Comparison of ENCODE assay signal across 39 cellular contexts in genomic region chr7:21401944-21402343, GRCh38.
"Had no signal": no experiment of that assay in that cellular context is flagged by ENCODE, and none has a peak within 500 bp of the region (broad histone marks: within the 10 kb centered on the region; RNA-seq: fewer than 3 reads in every experiment).

No MANE protein-coding gene starts in this region.

- H3K4me3 Mint-ChIP-seq: activated naive CD4-positive, alpha-beta T cell treated with anti-CD3 and anti-CD28 coated beads for 36 hours; activated naive CD4-positive, alpha-beta T cell treated with anti-CD3 and anti-CD28 coated beads, Interleukin-2, amount 10 ng/mL, durations not matched to agents 7 days and 5 days; activated naive CD8-positive, alpha-beta T cell; activated naive CD8-positive, alpha-beta T cell treated with anti-CD3 and anti-CD28 coated beads for 36 hours; activated naive CD8-positive, alpha-beta T cell treated with anti-CD3 and anti-CD28 coated beads, Interleukin-2, amount 10 ng/mL, durations not matched to agents 7 days and 5 days; activated naive CD8-positive, alpha-beta T cell treated with anti-CD3 and anti-CD28 coated beads, Interleukin-2, amount 50 U/mL, for 24 hours; activated T-cell treated with anti-CD3 and anti-CD28 coated beads, Interleukin-2, amount 50 U/mL, for 24 hours; activated T-cell treated with anti-CD3 and anti-CD28 coated beads, Interleukin-2, amount 50 U/mL, for 4 hours; activated T-cell treated with anti-CD3 and anti-CD28 coated beads, Interleukin-2, amount 50 U/mL, for 72 hours; activated T-helper 1 cell treated with anti-CD3 and anti-CD28 coated beads, Interleukin-12 subunit alpha, Interleukin-12 subunit beta, Interleukin-2, Interleukin-4 antibody, amounts not matched to agents 30 ng/mL and 10 ng/mL and 1 ng/mL, durations not matched to agents 14 hours and 24 hours and 36 hours; activated T-helper 17 cell treated with anti-CD3 and anti-CD28 coated beads, Interleukin-2, amount 50 U/mL, for 72 hours; brain; central memory CD8-positive, alpha-beta T cell had no signal

- H3K27me3 Mint-ChIP-seq: activated naive CD8-positive, alpha-beta T cell; activated naive CD8-positive, alpha-beta T cell treated with anti-CD3 and anti-CD28 coated beads for 36 hours; activated naive CD8-positive, alpha-beta T cell treated with anti-CD3 and anti-CD28 coated beads, Interleukin-2, amount 10 ng/mL, durations not matched to agents 7 days and 5 days; activated naive CD8-positive, alpha-beta T cell treated with anti-CD3 and anti-CD28 coated beads, Interleukin-2, amount 50 U/mL, for 24 hours; activated T-cell treated with anti-CD3 and anti-CD28 coated beads, Interleukin-2, amount 50 U/mL, for 24 hours; activated T-helper 17 cell treated with anti-CD3 and anti-CD28 coated beads, Interleukin-2, amount 50 U/mL, for 72 hours; brain; central memory CD8-positive, alpha-beta T cell had no signal

- DNase-seq: activated effector memory CD4-positive, alpha-beta T cell treated with anti-CD3 and anti-CD28 coated beads, Interleukin-2, amount 50 U/mL, for 16 hours; activated effector memory CD4-positive, alpha-beta T cell treated with Interleukin-2 at 50 U/mL for 16 hours; activated gamma-delta T cell; activated gamma-delta T cell treated with Interleukin-2 at 50 U/mL for 16 hours; activated naive CD4-positive, alpha-beta T cell; activated naive CD4-positive, alpha-beta T cell treated with anti-CD3 and anti-CD28 coated beads for 36 hours; activated naive CD4-positive, alpha-beta T cell treated with anti-CD3 and anti-CD28 coated beads, Interleukin-2, amount 10 ng/mL, durations not matched to agents 7 days and 5 days; activated naive CD4-positive, alpha-beta T cell treated with anti-CD3 and anti-CD28 coated beads, Interleukin-2, amount 50 U/mL, for 16 hours; activated naive CD4-positive, alpha-beta T cell treated with Interleukin-2 at 50 U/mL for 16 hours; activated naive CD8-positive, alpha-beta T cell treated with anti-CD3 and anti-CD28 coated beads for 36 hours; activated naive CD8-positive, alpha-beta T cell treated with anti-CD3 and anti-CD28 coated beads, Interleukin-2, amount 10 ng/mL, durations not matched to agents 7 days and 5 days; activated naive CD8-positive, alpha-beta T cell treated with anti-CD3 and anti-CD28 coated beads, Interleukin-2, amount 50 U/mL, for 24 hours; activated T-cell treated with anti-CD3 and anti-CD28 coated beads, Interleukin-2, amount 50 U/mL, for 1 hour; activated T-cell treated with anti-CD3 and anti-CD28 coated beads, Interleukin-2, amount 50 U/mL, for 24 hours; activated T-cell treated with anti-CD3 and anti-CD28 coated beads, Interleukin-2, amount 50 U/mL, for 4 hours; activated T-cell treated with anti-CD3 and anti-CD28 coated beads, Interleukin-2, amount 50 U/mL, for 48 hours; activated T-cell treated with anti-CD3 and anti-CD28 coated beads, Interleukin-2, amount 50 U/mL, for 72 hours; adrenal gland; amniotic stem cell; amygdala; anterior cingulate cortex; aorta; body of pancreas; brain microvascular endothelial cell; caudate nucleus; central memory CD4-positive, alpha-beta T cell; cerebellar nuclear complex had no signal

- H3K36me3 ChIP-seq: adrenal gland, ascending aorta, brain microvascular endothelial cell, breast epithelium, cardiac muscle cell had no signal

- H3K4me1 ChIP-seq: adrenal gland, ascending aorta, body of pancreas, breast epithelium had no signal

- H3K4me3 ChIP-seq: adrenal gland, ascending aorta, body of pancreas, breast epithelium, cardiac muscle cell had no signal

- ATAC-seq: activated naive CD8-positive, alpha-beta T cell treated with anti-CD3 and anti-CD28 coated beads, Interleukin-2, amount 50 U/mL, for 24 hours; activated T-cell treated with anti-CD3 and anti-CD28 coated beads, Interleukin-2, amount 50 U/mL, for 4 hours; activated T-cell treated with anti-CD3 and anti-CD28 coated beads, Interleukin-2, amount 50 U/mL, for 72 hours; activated T-helper 17 cell treated with anti-CD3 and anti-CD28 coated beads, Interleukin-2, amount 50 U/mL, for 72 hours; body of pancreas had no signal

- FAIRE-seq: astrocyte, bronchial epithelial cell, colon had no signal

- H3K9me3 ChIP-seq: adrenal gland, ascending aorta, body of pancreas, breast epithelium had no signal

- H3K27ac Mint-ChIP-seq: activated naive CD4-positive, alpha-beta T cell treated with anti-CD3 and anti-CD28 coated beads for 36 hours; activated naive CD4-positive, alpha-beta T cell treated with anti-CD3 and anti-CD28 coated beads, Interleukin-2, amount 10 ng/mL, durations not matched to agents 7 days and 5 days; activated naive CD8-positive, alpha-beta T cell; activated naive CD8-positive, alpha-beta T cell treated with anti-CD3 and anti-CD28 coated beads for 36 hours; activated naive CD8-positive, alpha-beta T cell treated with anti-CD3 and anti-CD28 coated beads, Interleukin-2, amount 10 ng/mL, durations not matched to agents 7 days and 5 days; activated naive CD8-positive, alpha-beta T cell treated with anti-CD3 and anti-CD28 coated beads, Interleukin-2, amount 50 U/mL, for 24 hours; activated T-cell treated with anti-CD3 and anti-CD28 coated beads, Interleukin-2, amount 50 U/mL, for 24 hours; activated T-cell treated with anti-CD3 and anti-CD28 coated beads, Interleukin-2, amount 50 U/mL, for 72 hours; activated T-helper 1 cell treated with anti-CD3 and anti-CD28 coated beads, Interleukin-12 subunit alpha, Interleukin-12 subunit beta, Interleukin-2, Interleukin-4 antibody, amounts not matched to agents 30 ng/mL and 10 ng/mL and 1 ng/mL, durations not matched to agents 14 hours and 24 hours and 36 hours; activated T-helper 17 cell treated with anti-CD3 and anti-CD28 coated beads, Interleukin-2, amount 50 U/mL, for 72 hours; activated T-helper 2 cell treated with anti-CD3 and anti-CD28 coated beads, Interferon-gamma antibody, Interleukin-2, Interleukin-4, amounts not matched to agents 10 μg/mL and 5 μg/mL and 100 μg/mL, durations not matched to agents 14 hours and 24 hours and 36 hours; brain had no signal

- H3K36me3 Mint-ChIP-seq: brain had no signal

- H3K27me3 ChIP-seq: adrenal gland, ascending aorta, body of pancreas, brain microvascular endothelial cell, breast epithelium, cardiac muscle cell had no signal

- H3K4me1 Mint-ChIP-seq: activated naive CD4-positive, alpha-beta T cell treated with anti-CD3 and anti-CD28 coated beads, Interleukin-2, amount 10 ng/mL, durations not matched to agents 7 days and 5 days; activated naive CD8-positive, alpha-beta T cell treated with anti-CD3 and anti-CD28 coated beads for 36 hours; activated naive CD8-positive, alpha-beta T cell treated with anti-CD3 and anti-CD28 coated beads, Interleukin-2, amount 50 U/mL, for 24 hours; activated T-helper 17 cell treated with anti-CD3 and anti-CD28 coated beads, Interleukin-2, amount 50 U/mL, for 72 hours; brain; central memory CD8-positive, alpha-beta T cell had no signal

- H3K27ac ChIP-seq: adrenal gland, ascending aorta, body of pancreas, brain microvascular endothelial cell, breast epithelium, cardiac muscle cell had no signal
